In the genomic region with DNA sequence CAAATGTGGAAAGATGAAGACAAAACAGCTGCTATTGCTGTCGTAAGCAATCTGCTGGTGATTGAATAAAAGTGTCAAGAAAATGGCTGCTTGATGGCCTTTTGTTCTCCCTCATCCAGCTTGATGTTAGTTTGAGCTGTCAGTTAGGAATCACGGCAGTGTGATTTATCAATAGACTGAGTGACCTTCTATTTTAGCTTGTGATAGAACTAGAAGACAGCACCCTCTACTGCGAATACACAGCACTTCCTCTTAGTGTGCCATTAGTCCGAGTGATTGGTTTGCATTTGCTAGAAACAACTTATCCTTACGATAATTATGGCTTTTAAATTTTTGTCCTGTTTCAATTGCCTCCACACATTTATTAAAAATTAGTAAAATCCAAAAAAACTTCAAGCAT, we compare ENCODE assay signal across 1 cellular context.
TF ChIP-seq lines count a peak whose summit lies in the region.

No MANE protein-coding gene starts in this region.

TF ChIP-seq in HCT116, 20 proteins besides CTCF, POLR2A, EP300 and RAD21 (continued from another document):
- TF ChIP-seq ZNF274 (IDR thresholded peaks at IDR 0.05; ENCODE audit: low read depth, low read length) (no peak), FOSL1 (IDR thresholded peaks at IDR 0.05; ENCODE audit: low read depth) (no peak), JUND (IDR thresholded peaks at IDR 0.05) (no peak), EGR1 (IDR thresholded peaks at IDR 0.05; ENCODE audit: low read depth) (no peak), SP1 (IDR thresholded peaks at IDR 0.05; ENCODE audit: low read depth) (no peak), CBX3 (IDR thresholded peaks at IDR 0.05; ENCODE audit: low read depth) (no peak), SIN3A (IDR thresholded peaks at IDR 0.05; ENCODE audit: low read depth) (no peak), ZFX (IDR thresholded peaks at IDR 0.05) (no peak), EZH2 (IDR thresholded peaks at IDR 0.05) (no peak), YY1 (IDR thresholded peaks at IDR 0.05; ENCODE audit: extremely low read depth, insufficient replicate concordance, low read depth, low read length) (no peak), EZH2phosphoT487 (IDR thresholded peaks at IDR 0.05; ENCODE audit: borderline replicate concordance) (no peak), SRF (IDR thresholded peaks at IDR 0.05; ENCODE audit: low read depth) (no peak), TCF7L2 (IDR thresholded peaks at IDR 0.05; ENCODE audit: borderline replicate concordance, extremely low read depth, insufficient read depth, insufficient read length) (no peak)
- TF ChIP-seq, protein P1, sequence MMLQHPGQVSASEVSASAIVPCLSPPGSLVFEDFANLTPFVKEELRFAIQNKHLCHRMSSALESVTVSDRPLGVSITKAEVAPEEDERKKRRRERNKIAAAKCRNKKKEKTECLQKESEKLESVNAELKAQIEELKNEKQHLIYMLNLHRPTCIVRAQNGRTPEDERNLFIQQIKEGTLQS (IDR thresholded peaks at IDR 0.05): no peak
- TF ChIP-seq, protein P2, sequence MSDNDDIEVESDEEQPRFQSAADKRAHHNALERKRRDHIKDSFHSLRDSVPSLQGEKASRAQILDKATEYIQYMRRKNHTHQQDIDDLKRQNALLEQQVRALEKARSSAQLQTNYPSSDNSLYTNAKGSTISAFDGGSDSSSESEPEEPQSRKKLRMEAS (IDR thresholded peaks at IDR 0.05): no peak
